Comparison of ENCODE assay signal across 24 cellular contexts in the genomic region with DNA sequence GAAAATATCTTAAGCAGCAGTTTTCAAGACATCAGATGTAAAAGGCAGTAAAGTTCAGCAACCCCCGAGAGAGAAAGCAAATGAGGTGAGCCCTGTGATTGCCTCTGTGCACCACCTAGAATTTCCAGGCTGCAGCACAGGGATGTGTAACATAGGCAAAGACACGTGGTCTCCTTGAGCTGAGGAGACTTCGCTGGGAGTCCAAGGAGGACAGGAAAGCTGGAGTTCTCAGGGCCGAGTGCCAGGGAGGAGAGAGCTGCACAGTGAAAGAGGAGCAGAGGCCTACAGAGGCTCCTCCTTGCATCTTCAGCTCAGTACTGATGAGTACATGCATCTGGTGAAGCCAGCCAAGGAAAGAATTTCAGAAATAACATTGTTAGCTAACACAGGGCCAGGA. TPM values are rescaled to one million over a fixed set of nuclear protein-coding genes. Genes with fewer than 3 reads are reported as not detected.
A peak's percentile ranks its signal among the peaks of the same experiment; 100 is the strongest.
DNase-seq lines count a peak whose midpoint lies in the region; ATAC-seq, FAIRE-seq and TF ChIP-seq lines count a peak whose summit lies in the region.
"Had no signal": no experiment of that assay in that cellular context is flagged by ENCODE, and none has a peak within 500 bp of the region (broad histone marks: within the 10 kb centered on the region; RNA-seq: fewer than 3 reads in every experiment).

No MANE protein-coding gene starts in this region.

- no peak overlapping the region for H3K4me3 Mint-ChIP-seq in GM23338
- H3K4me3 Mint-ChIP-seq: activated CD4-positive, alpha-beta T cell treated with anti-CD3 and anti-CD28 coated beads, Interleukin-2, amount 10 ng/mL, durations not matched to agents 24 days and 14 days; immature natural killer cell had no signal

- H2AK9ac ChIP-seq in IMR-90 (replicated peaks; ENCODE audit: low read depth, low read length, poor library complexity): no peak overlapping the region

- H3K36me3 ChIP-seq in IMR-90 (ENCODE audit: control insufficient read depth, insufficient read depth, low read length): no peaks in the 10 kb centered on the region
- H3K36me3 ChIP-seq in fibroblast of lung (ENCODE audit: control insufficient read depth, insufficient read depth, low read length): no peaks in the 10 kb centered on the region
- H3K36me3 ChIP-seq in rectal smooth muscle tissue (ENCODE audit: control insufficient read depth, insufficient read depth, low read length): no peaks in the 10 kb centered on the region
- H3K36me3 ChIP-seq in GM23338 (ENCODE audit: insufficient read depth): no peaks in the 10 kb centered on the region
- H3K36me3 ChIP-seq: Peyer's patch, tibial nerve, WERI-Rb-1 had no signal

- H3K27me3 ChIP-seq in IMR-90 (ENCODE audit: control insufficient read depth, insufficient read depth, low read length) (peaks cover 11% of the 10 kb centered on the region), fibroblast of lung (ENCODE audit: control insufficient read depth, insufficient read depth, low read length) (no peaks in the 10 kb centered on the region), rectal smooth muscle tissue (ENCODE audit: control insufficient read depth, insufficient read depth, low read length) (no peaks in the 10 kb centered on the region), GM23338 (ENCODE audit: insufficient read depth) (no peaks in the 10 kb centered on the region)
- H3K27me3 ChIP-seq: Peyer's patch, tibial nerve had no signal

- H2AK5ac ChIP-seq in IMR-90 (ENCODE audit: low read depth, low read length): no peak overlapping the region

- TF ChIP-seq POLR2A in IMR-90 (IDR thresholded peaks at IDR 0.05; ENCODE audit: low read depth, low read length) (no peak), H54 (IDR thresholded peaks at IDR 0.05; ENCODE audit: low read depth, low read length) (no peak)

- H4K20me1 ChIP-seq in IMR-90 (ENCODE audit: insufficient read depth, low read length) (0 out of 2 replicates have a peak, but pooled peaks cover 4% of the 10 kb centered on the region), fibroblast of lung (ENCODE audit: control insufficient read depth, extremely low read depth, insufficient read depth, low read length) (no peaks in the 10 kb centered on the region), GM23338 (replicated peaks; ENCODE audit: insufficient read depth) (no peaks in the 10 kb centered on the region)

- no peaks in the 10 kb centered on the region for H3K9me2 ChIP-seq in GM23338 (ENCODE audit: insufficient read depth)

- TF ChIP-seq CTCF in IMR-90 (conservative IDR thresholded peaks at IDR 0.05; ENCODE audit: low read depth, low read length): no peak
- TF ChIP-seq CTCF in fibroblast of lung (conservative IDR thresholded peaks at IDR 0.05 in 1 of 2, IDR thresholded peaks at IDR 0.05 in 1 of 2; ENCODE audit: low read depth in 1 of 2, low read length in 2 of 2): no peak
- TF ChIP-seq CTCF in GM23338 (conservative IDR thresholded peaks at IDR 0.05; ENCODE audit: low read depth in 2 of 2): no peak

- no peak for FAIRE-seq in H54 (lab: Jason Lieb, UNC)
- FAIRE-seq: bronchial epithelial cell had no signal

- no peak overlapping the region for H3K23ac ChIP-seq in IMR-90 (ENCODE audit: low read depth, low read length)

- no peak overlapping the region for H3K56ac ChIP-seq in IMR-90 (ENCODE audit: extremely low read depth, insufficient read depth, low read length)

- no peak overlapping the region for H3K4ac ChIP-seq in IMR-90 (ENCODE audit: low read depth, low read length)

- in situ Hi-C loops in IMR-90 (cut with MboI; ENCODE audit: low sequenced_read_pairs): no loop called here

- H3K18ac ChIP-seq in IMR-90 (ENCODE audit: low read depth, low read length): no peak overlapping the region; the same call in 1 of the 2 replicates

- no peaks in the 10 kb centered on the region for H3K79me2 ChIP-seq in fibroblast of lung (ENCODE audit: control insufficient read depth, insufficient read depth, low read length)
- no peaks in the 10 kb centered on the region for H3K79me2 ChIP-seq in GM23338 (replicated peaks; ENCODE audit: insufficient read depth)

- H3K27ac Mint-ChIP-seq in GM23338: no peak overlapping the region
- H3K27ac Mint-ChIP-seq: activated CD4-positive, alpha-beta T cell treated with anti-CD3 and anti-CD28 coated beads, Interleukin-2, amount 10 ng/mL, durations not matched to agents 24 days and 14 days; IgD-negative memory B cell; immature natural killer cell had no signal

- H3K4me1 ChIP-seq in IMR-90 (ENCODE audit: control insufficient read depth, insufficient read depth, low read length) (peaks cover 4% of the 10 kb centered on the region; the same call in 1 of the 2 replicates), fibroblast of lung (ENCODE audit: control insufficient read depth, extremely low read depth, insufficient read depth, low read length) (no peaks in the 10 kb centered on the region), rectal smooth muscle tissue (ENCODE audit: control insufficient read depth, insufficient read depth, low read length) (peaks cover 4% of the 10 kb centered on the region), GM23338 (ENCODE audit: insufficient read depth) (no peaks in the 10 kb centered on the region)
- H3K4me1 ChIP-seq: Caco-2, tibial nerve had no signal

- intact Hi-C loops in IMR-90 (cut with micrococcal nuclease): no loop called here

- H3K4me2 ChIP-seq in IMR-90 (ENCODE audit: low read depth, low read length) (peak overlapping the region; percentile 50), fibroblast of lung (ENCODE audit: extremely low read depth, insufficient read depth, low read length) (peak overlapping the region; percentile 17), GM23338 (no peak overlapping the region)

- no peak for TF ChIP-seq RAD21 in IMR-90 (IDR thresholded peaks at IDR 0.05; ENCODE audit: low read length)

- no peak overlapping the region for H2AFZ ChIP-seq in IMR-90 (replicated peaks; ENCODE audit: low read length, poor library complexity)
- H2AFZ ChIP-seq in fibroblast of lung (ENCODE audit: low read length): no peak overlapping the region
- H2AFZ ChIP-seq in GM23338: no peak overlapping the region

- WGBS in IMR-90 (ENCODE audit: extremely low coverage in 2 of 2, insufficient read length in 1 of 2), 2 experiments: 43% methylated on average over 1 of the region's 4 CpGs; no CpG with 5 or more reads in 1 of the 2 experiments

- no peaks in the 10 kb centered on the region for H3K4me1 Mint-ChIP-seq in GM23338
- H3K4me1 Mint-ChIP-seq: activated CD4-positive, alpha-beta T cell treated with anti-CD3 and anti-CD28 coated beads, Interleukin-2, amount 10 ng/mL, durations not matched to agents 24 days and 14 days; immature natural killer cell had no signal

- no peak overlapping the region for H3K9ac ChIP-seq in IMR-90 (ENCODE audit: low read depth, low read length)
- no peak overlapping the region for H3K9ac ChIP-seq in fibroblast of lung (ENCODE audit: insufficient read depth, low read length)
- no peak overlapping the region for H3K9ac ChIP-seq in rectal smooth muscle tissue (ENCODE audit: low read length)

- 0 out of 3 replicates have a peak, but pooled peaks cover 3% of the 10 kb centered on the region for H3K36me3 Mint-ChIP-seq in GM23338 (ENCODE audit: low read depth)

- no peaks in the 10 kb centered on the region for H3F3A ChIP-seq in GM23338 (replicated peaks; ENCODE audit: low read depth)

- no peak overlapping the region for H4K5ac ChIP-seq in IMR-90 (ENCODE audit: low read depth, low read length)

- H2BK120ac ChIP-seq in IMR-90 (ENCODE audit: low read depth, low read length): no peak overlapping the region

- H3K27ac ChIP-seq in IMR-90 (ENCODE audit: insufficient read depth, low read length) (peak overlapping the region; percentile 48; the same call in 1 of the 2 replicates), fibroblast of lung (ENCODE audit: insufficient read depth, low read length) (peak overlapping the region; percentile 1), rectal smooth muscle tissue (ENCODE audit: low read depth, low read length) (peak overlapping the region; percentile 61), GM23338 (ENCODE audit: low read depth) (no peak overlapping the region)
- H3K27ac ChIP-seq: WERI-Rb-1 had no signal

- H2BK5ac ChIP-seq in IMR-90 (ENCODE audit: low read depth, low read length, poor library complexity, severe bottlenecking): peak overlapping the region; percentile 17

- H3K14ac ChIP-seq in IMR-90 (replicated peaks; ENCODE audit: low read depth, low read length): no peak overlapping the region

- no peak overlapping the region for H4K91ac ChIP-seq in IMR-90 (ENCODE audit: insufficient read depth, low read depth, low read length)

- no peak overlapping the region for H4K8ac ChIP-seq in IMR-90 (ENCODE audit: low read depth in 2 of 2, low read length in 2 of 2)

- H3K9me1 ChIP-seq in IMR-90 (ENCODE audit: insufficient read depth, low read length): no peaks in the 10 kb centered on the region

- H2BK15ac ChIP-seq in IMR-90 (ENCODE audit: low read depth, low read length): no peak overlapping the region

- no peak overlapping the region for H2BK20ac ChIP-seq in IMR-90 (ENCODE audit: low read depth, low read length)

- ATAC-seq in IMR-90 (ENCODE audit: low read depth) (peak; percentile 87), GM23338 (no peak)

- DNase-seq in EH (ENCODE audit: low read depth) (peak; percentile 14), IMR-90 (peak; percentile 36), fibroblast of lung (ENCODE audit: low read depth in 2 of 2) (peak in 1 of 2 donors; percentile 47), GM23338 (ENCODE audit: low spot score) (no peak), H54 (ENCODE audit: insufficient read length, low spot score) (no peak), NCI-H2029 (lab: John Stamatoyannopoulos, UW) (no peak)
- DNase-seq: activated CD4-positive, alpha-beta T cell treated with anti-CD3 and anti-CD28 coated beads, Interleukin-2, amount 10 ng/mL, durations not matched to agents 24 days and 14 days; activated naive CD4-positive, alpha-beta T cell treated with anti-CD3 and anti-CD28 coated beads, Interleukin-2, amount 50 U/mL, for 16 hours; anterior cingulate cortex; C1 segment of cervical spinal cord; Caco-2; immature natural killer cell; mesendoderm; MV-4-11; NCI-H1436 treated with DMSO at 0.1 percent for 48 hours; NCI-H226; SIG-M5; stimulated activated CD4-positive, alpha-beta T cell treated with anti-CD3 and anti-CD28 coated beads, Interleukin-4, amount 100 ng/mL, for 24 hours; WERI-Rb-1 had no signal

- dilution Hi-C loops in IMR-90 (cut with HindIII; ENCODE audit: low sequenced_read_pairs, unreplicated experiment): no loop called here

- POLR2A ChIA-PET in IMR-90 (lab: Charles Lee; ENCODE audit: unreplicated experiment): no interaction called here

- no TSS peak for BruUV-seq in IMR-90 (replicated peaks; lab: Mats Ljungman, UMichigan)

- H3K27me3 Mint-ChIP-seq in GM23338 (ENCODE audit: insufficient read depth, low read depth, poor library complexity): peaks cover 5% of the 10 kb centered on the region

- H3K9me3 ChIP-seq in IMR-90 (ENCODE audit: control insufficient read depth, insufficient read depth, low read length) (no peaks in the 10 kb centered on the region), fibroblast of lung (ENCODE audit: control insufficient read depth, insufficient read depth, low read depth, low read length) (no peaks in the 10 kb centered on the region)
- H3K9me3 ChIP-seq: Peyer's patch had no signal

- H3K9me3 Mint-ChIP-seq in GM23338: peaks cover 33% of the 10 kb centered on the region

- H3K79me1 ChIP-seq in IMR-90 (ENCODE audit: low read depth in 1 of 2, low read length in 2 of 2): no peaks in the 10 kb centered on the region

- no peak overlapping the region for H3K4me3 ChIP-seq in IMR-90 (ENCODE audit: insufficient read depth, low read depth, low read length)
- no peak overlapping the region for H3K4me3 ChIP-seq in fibroblast of lung (replicated peaks in 1 of 4; ENCODE audit: control extremely low read depth in 1 of 4, insufficient read depth in 1 of 4, low read depth in 3 of 4, low read length in 4 of 4)
- no peak overlapping the region for H3K4me3 ChIP-seq in rectal smooth muscle tissue (ENCODE audit: low read length)
- H3K4me3 ChIP-seq in GM23338: no peak overlapping the region
- H3K4me3 ChIP-seq: Peyer's patch, tibial nerve had no signal

- CTCF ChIA-PET in IMR-90 (lab: Yijun Ruan, JAX): no interaction called here

RNA-seq across cellular contexts. Expression of a gene that starts 17.6 kb away (rescaled TPM):
- total RNA-seq in IMR-90 (2012; rRNA removed): 18.9 and 19.7 TPM in 2 replicates
- polyA plus RNA-seq in IMR-90 (2012; rRNA removed): 42.9 and 44.7 TPM in 2 replicates
- 45.2 and 62.0 TPM in 2 replicates for polyA plus RNA-seq in IMR-90 (2012; cell fraction: cytosol; rRNA removed)
- 24.1 and 56.7 TPM in 2 replicates for polyA plus RNA-seq in IMR-90 (2012; cell fraction: nucleus; rRNA removed; ENCODE audit: low replicate concordance)
- 21.8 and 28.4 TPM in 2 replicates for total RNA-seq in fibroblast of lung
- polyA plus RNA-seq in fibroblast of lung: 34.6 and 40.4 TPM in 2 replicates
- 46.5 and 52.3 TPM in 2 replicates for polyA plus RNA-seq in fibroblast of lung (2012)
- polyA minus RNA-seq in fibroblast of lung (ENCODE audit: low replicate concordance): 48.8 and 123 TPM in 2 replicates
- 11.7 and 18.0 TPM in 2 replicates for total RNA-seq in GM23338 (2014; rRNA removed; shearing (Covaris generic))
- 9.7 and 13.5 TPM in 2 replicates for polyA plus RNA-seq in GM23338 (2016; fragmentation: Nextera tagmentation; extraction: Ambion mirVana)

Comparison
In these comparisons a context has a peak if more than half of its experiments do, and no peak if none do; other contexts are left out.
1. DNase-seq: peak in EH (single experiment) and IMR-90 (single experiment); none in GM23338 (single experiment), H54 (single experiment) and NCI-H2029 (single experiment).